In the genomic region with DNA sequence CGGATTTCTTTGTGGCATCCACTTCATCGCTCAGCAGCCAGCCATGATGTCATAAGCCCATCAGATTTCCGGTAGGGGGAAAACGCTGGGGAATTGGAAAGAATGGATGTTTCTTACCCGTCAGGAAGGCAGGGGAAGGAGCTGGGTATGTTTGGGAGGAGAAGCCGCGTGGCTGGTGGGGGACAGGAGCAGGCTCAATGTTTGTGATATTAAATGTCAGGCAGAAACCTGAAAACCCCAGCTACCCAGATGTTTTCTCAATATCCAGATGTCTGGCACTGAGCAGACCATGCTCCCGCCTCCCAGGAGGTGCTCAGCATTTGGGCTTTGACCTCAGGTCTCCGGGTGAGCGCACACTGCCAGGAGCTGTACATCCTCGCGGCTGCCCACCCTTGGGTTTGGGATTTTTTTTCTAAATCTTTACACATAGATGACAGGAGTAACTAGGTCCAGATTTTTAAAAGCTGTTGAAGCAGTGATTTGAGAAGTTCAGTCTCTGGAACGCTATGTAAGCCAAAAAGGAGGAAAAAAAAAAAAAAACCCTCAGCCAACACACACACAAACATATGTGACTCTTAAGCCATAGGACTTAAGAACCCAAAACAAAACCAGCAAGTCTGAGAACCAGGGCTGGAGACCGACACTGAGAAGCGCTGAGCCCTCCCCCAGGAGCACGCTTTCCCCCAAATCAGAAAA, we compare ENCODE assay signal across 11 cellular contexts.
DNase-seq lines count a peak whose midpoint lies in the region; ATAC-seq and TF ChIP-seq lines count a peak whose summit lies in the region.
"Had no signal": no experiment of that assay in that cellular context is flagged by ENCODE, and none has a peak within 500 bp of the region (broad histone marks: within the 10 kb centered on the region; RNA-seq: fewer than 3 reads in every experiment).

No MANE protein-coding gene starts in this region.

- no peaks in the 10 kb centered on the region for H3K36me3 ChIP-seq in ES-I3 (ENCODE audit: insufficient read depth, low read length)
- peaks cover 5% of the 10 kb centered on the region for H3K36me3 ChIP-seq in WERI-Rb-1
- no peaks in the 10 kb centered on the region for H3K36me3 ChIP-seq in rectal smooth muscle tissue (ENCODE audit: control insufficient read depth, insufficient read depth, low read length)

- no peak for DNase-seq in WERI-Rb-1
- no peak for DNase-seq in Right ventricle myocardium superior
- no peak for DNase-seq in occipital lobe (lab: John Stamatoyannopoulos, UW)
- no peak for DNase-seq in CD1c-positive myeloid dendritic cell (ENCODE audit: extremely low spot score)
- DNase-seq: activated T-cell treated with anti-CD3 and anti-CD28 coated beads, Interleukin-2, amount 50 U/mL, for 72 hours; effector CD8-positive, alpha-beta T cell; NCI-H524 treated with DMSO at 0.1 percent for 48 hours had no signal

- no peak for TF ChIP-seq CTCF in WERI-Rb-1 (IDR thresholded peaks at IDR 0.05; ENCODE audit: low read depth, low read length)

- H3K9me3 ChIP-seq in ES-I3 (ENCODE audit: control insufficient read depth, insufficient read depth, low read length) (no peaks in the 10 kb centered on the region), WERI-Rb-1 (ENCODE audit: severe bottlenecking) (no peaks in the 10 kb centered on the region)

- H3K27me3 ChIP-seq in WERI-Rb-1 (ENCODE audit: insufficient read depth, low read depth, severe bottlenecking), result no peaks in the 10 kb centered on the region
- no peaks in the 10 kb centered on the region for H3K27me3 ChIP-seq in rectal smooth muscle tissue (ENCODE audit: control insufficient read depth, insufficient read depth, low read length)

- H3K4me1 ChIP-seq in ES-I3 (ENCODE audit: insufficient read depth, low read length) (peaks cover 28% of the 10 kb centered on the region), rectal smooth muscle tissue (ENCODE audit: control insufficient read depth, insufficient read depth, low read length) (peaks cover 14% of the 10 kb centered on the region)

- ATAC-seq in Right ventricle myocardium superior (ENCODE audit: poor library complexity), result peak; percentile 3
- no peak for ATAC-seq in HG02763 (IDR thresholded peaks at IDR 0.05; ENCODE audit: unreplicated experiment)
- ATAC-seq in GM19351 (IDR thresholded peaks at IDR 0.05; ENCODE audit: unreplicated experiment), result no peak
- ATAC-seq: activated T-cell treated with anti-CD3 and anti-CD28 coated beads, Interleukin-2, amount 50 U/mL, for 72 hours had no signal

- H3K27ac ChIP-seq in WERI-Rb-1 (peak overlapping the region; percentile 14; the same call in 1 of the 2 replicates), rectal smooth muscle tissue (ENCODE audit: low read depth, low read length) (peak overlapping the region; percentile 74)

- intact Hi-C loops in Right ventricle myocardium superior (cut with DNase I), result no loop called here

- no peak overlapping the region for H3K4me3 ChIP-seq in WERI-Rb-1 (ENCODE audit: low read depth, low read length)
- peak overlapping the region; percentile 9 for H3K4me3 ChIP-seq in rectal smooth muscle tissue (ENCODE audit: low read length)

- H3K9ac ChIP-seq in ES-I3 (ENCODE audit: low read depth, low read length) (peak overlapping the region; percentile 11; the same call in 1 of the 2 replicates), rectal smooth muscle tissue (ENCODE audit: low read length) (no peak overlapping the region)
